In the genomic region with DNA sequence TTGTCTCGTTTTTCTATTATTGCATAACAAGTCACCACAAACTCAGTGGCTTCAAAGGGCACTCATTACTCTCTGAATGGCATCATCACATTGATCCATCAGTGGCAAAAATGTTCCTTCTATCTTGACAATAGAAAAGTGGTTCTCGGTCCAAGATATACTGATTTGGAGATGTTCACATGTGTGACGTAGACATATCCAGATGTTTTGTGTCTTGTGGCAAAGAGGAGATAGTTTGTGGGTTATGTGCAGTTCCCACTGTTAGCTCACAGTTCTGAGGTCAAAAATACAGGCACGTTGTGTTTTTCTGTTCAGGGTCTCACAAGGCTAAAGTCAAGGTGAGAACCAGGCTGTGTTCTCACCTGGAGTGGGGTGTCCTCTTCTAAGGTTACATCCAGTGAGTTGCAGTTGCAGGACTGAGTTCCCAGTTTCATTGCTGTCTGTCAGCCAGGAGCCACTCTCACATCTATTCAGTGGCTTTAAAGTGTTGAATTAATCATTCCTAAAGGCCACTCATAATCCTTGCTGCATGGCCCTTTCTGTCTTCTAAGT, we compare ENCODE assay signal across 23 cellular contexts. TPM values are rescaled to one million over a fixed set of nuclear protein-coding genes. Genes with fewer than 3 reads are reported as not detected.
A peak's percentile ranks its signal among the peaks of the same experiment; 100 is the strongest.
DNase-seq lines count a peak whose midpoint lies in the region; ATAC-seq, FAIRE-seq and TF ChIP-seq lines count a peak whose summit lies in the region.
"Had no signal": no experiment of that assay in that cellular context is flagged by ENCODE, and none has a peak within 500 bp of the region (broad histone marks: within the 10 kb centered on the region; RNA-seq: fewer than 3 reads in every experiment).

No MANE protein-coding gene starts in this region.

- intact Hi-C loops in HepG2 (cut with micrococcal nuclease; ENCODE audit: unreplicated experiment) (no loop called here), right lobe of liver (cut with DNase I) (no loop called here), esophagus muscularis mucosa (cut with DNase I) (no loop called here), vagina (cut with DNase I) (no loop called here)

- DNase-seq in HepG2 (ENCODE audit: low spot score): no peak
- no peak for DNase-seq in right lobe of liver
- DNase-seq in esophagus muscularis mucosa (ENCODE audit: extremely low spot score): peak; percentile 64
- peak; percentile 66 for DNase-seq in fibroblast of villous mesenchyme (ENCODE audit: low read depth)
- DNase-seq in smooth muscle cell (lab: John Stamatoyannopoulos, UW; ENCODE audit: unreplicated experiment): no peak
- no peak for DNase-seq in vagina (ENCODE audit: extremely low spot score in 2 of 2)
- no peak for DNase-seq in NCI-H1417 (lab: John Stamatoyannopoulos, UW)
- DNase-seq: 8988T; ACHN; C1 segment of cervical spinal cord; Calu3; CD4-positive, alpha-beta memory T cell; COR-L47; DMS53; DMS79 treated with DMSO at 0.1 percent for 48 hours; GF-D8; GOT3; H7 had no signal

- in situ Hi-C loops in HepG2 (cut with HindIII; ENCODE audit: extremely low pct_ligation_motif_present, low pct_unique_long_range_greater_than_20kb): no loop called here

- no peak overlapping the region for H2AFZ ChIP-seq in HepG2 (ENCODE audit: low read length)
- no peak overlapping the region for H2AFZ ChIP-seq in smooth muscle cell (ENCODE audit: low read depth)

- H3K27ac ChIP-seq in HepG2 (ENCODE audit: extremely low read length, insufficient read depth, low read length): no peak overlapping the region
- H3K27ac ChIP-seq in right lobe of liver: no peak overlapping the region
- no peak overlapping the region for H3K27ac ChIP-seq in esophagus muscularis mucosa (replicated peaks in 1 of 4)
- H3K27ac ChIP-seq in smooth muscle cell (ENCODE audit: low read depth): peak overlapping the region; percentile 12
- no peak overlapping the region for H3K27ac ChIP-seq in vagina
- H3K27ac ChIP-seq: A549 had no signal

- no peak for FAIRE-seq in HepG2 (lab: Jason Lieb, UNC)
- FAIRE-seq: A549, GM12891, GM18507 had no signal

- H3K9me3 ChIP-seq in HepG2 (ENCODE audit: low read length) (no peaks in the 10 kb centered on the region), right lobe of liver (no peaks in the 10 kb centered on the region), esophagus muscularis mucosa (no peaks in the 10 kb centered on the region), smooth muscle cell (replicated peaks; ENCODE audit: low read depth) (no peaks in the 10 kb centered on the region), vagina (no peaks in the 10 kb centered on the region)
- H3K9me3 ChIP-seq: A549 had no signal

- TF ChIP-seq RAD21 in HepG2 (CRISPR knock-in tag; IDR thresholded peaks at IDR 0.05): no peak

- no peaks in the 10 kb centered on the region for H3K4me1 ChIP-seq in HepG2 (ENCODE audit: insufficient read depth, low read length)
- H3K4me1 ChIP-seq in right lobe of liver: no peaks in the 10 kb centered on the region
- no peaks in the 10 kb centered on the region for H3K4me1 ChIP-seq in esophagus muscularis mucosa
- no peaks in the 10 kb centered on the region for H3K4me1 ChIP-seq in smooth muscle cell (ENCODE audit: low read depth)
- H3K4me1 ChIP-seq in vagina: no peaks in the 10 kb centered on the region
- H3K4me1 ChIP-seq: A549 had no signal

- no peak for TF ChIP-seq POLR2A in HepG2 (IDR thresholded peaks at IDR 0.05; ENCODE audit: insufficient read depth in 1 of 2, low read depth in 2 of 2, low read length in 2 of 2)
- no peak for TF ChIP-seq POLR2A in right lobe of liver (IDR thresholded peaks at IDR 0.05)
- TF ChIP-seq POLR2A in esophagus muscularis mucosa (IDR thresholded peaks at IDR 0.05; ENCODE audit: low read depth): no peak
- TF ChIP-seq POLR2A in vagina (IDR thresholded peaks at IDR 0.05): no peak

- H3K79me2 ChIP-seq in HepG2 (ENCODE audit: insufficient read depth, low read length) (no peaks in the 10 kb centered on the region), smooth muscle cell (ENCODE audit: low read depth) (no peaks in the 10 kb centered on the region)

- no peak for TF ChIP-seq CTCF in HepG2 (CRISPR knock-in tag; IDR thresholded peaks at IDR 0.05)
- TF ChIP-seq CTCF in right lobe of liver (IDR thresholded peaks at IDR 0.05): no peak
- no peak for TF ChIP-seq CTCF in esophagus muscularis mucosa (IDR thresholded peaks at IDR 0.05)
- no peak for TF ChIP-seq CTCF in fibroblast of villous mesenchyme (IDR thresholded peaks at IDR 0.05; ENCODE audit: insufficient read depth, low read depth, low read length)
- no peak for TF ChIP-seq CTCF in smooth muscle cell (IDR thresholded peaks at IDR 0.05; ENCODE audit: borderline replicate concordance, insufficient read depth, poor library complexity, severe bottlenecking)
- no peak for TF ChIP-seq CTCF in vagina (IDR thresholded peaks at IDR 0.05)

- H3K27me3 ChIP-seq in HepG2 (ENCODE audit: control insufficient read depth in 1 of 2, insufficient read depth in 2 of 2, low read length in 2 of 2): no peaks in the 10 kb centered on the region
- no peaks in the 10 kb centered on the region for H3K27me3 ChIP-seq in right lobe of liver
- no peaks in the 10 kb centered on the region for H3K27me3 ChIP-seq in esophagus muscularis mucosa
- H3K27me3 ChIP-seq in smooth muscle cell (ENCODE audit: low read depth): no peaks in the 10 kb centered on the region
- no peaks in the 10 kb centered on the region for H3K27me3 ChIP-seq in vagina

- H3F3A ChIP-seq in smooth muscle cell (ENCODE audit: low read depth): no peaks in the 10 kb centered on the region

- POLR2A ChIA-PET in HepG2 (lab: Yijun Ruan, JAX): no interaction called here

- ATAC-seq in HepG2: no peak
- no peak for ATAC-seq in right lobe of liver
- ATAC-seq in GM21526 (IDR thresholded peaks at IDR 0.05; ENCODE audit: low FRiP score, unreplicated experiment): no peak
- ATAC-seq: A549 had no signal

- no TSS peak for BruUV-seq in HepG2 (replicated peaks; lab: Mats Ljungman, UMichigan)

- H3K9ac ChIP-seq in HepG2 (ENCODE audit: insufficient read depth, low read depth, low read length) (no peak overlapping the region), smooth muscle cell (ENCODE audit: low read depth) (no peak overlapping the region)

- WGBS in HepG2 (ENCODE audit: low lambda C conversion rate): 0% methylated on average over 4 of the region's 4 CpGs
- WGBS in right lobe of liver (ENCODE audit: insufficient coverage, low coverage, low lambda C conversion rate, missing lambda C conversion rate): 54% methylated on average over 3 of the region's 4 CpGs
- 80% methylated on average over 4 of the region's 4 CpGs for WGBS in esophagus muscularis mucosa
- WGBS in smooth muscle cell (ENCODE audit: low lambda C conversion rate): 64% methylated on average over 4 of the region's 4 CpGs

- TF ChIP-seq EP300 in HepG2 (IDR thresholded peaks at IDR 0.05; ENCODE audit: low read depth in 2 of 2, low read length in 2 of 2): no peak
- no peak for TF ChIP-seq EP300 in HepG2 (CRISPR knock-in tag; IDR thresholded peaks at IDR 0.05; ENCODE audit: borderline replicate concordance)
- TF ChIP-seq EP300 in esophagus muscularis mucosa (IDR thresholded peaks at IDR 0.05): no peak

- CTCF ChIA-PET in HepG2 (lab: Yijun Ruan, JAX; ENCODE audit: low intra/inter-chr PET ratio, low total read pairs): no interaction called here

- H3K36me3 ChIP-seq in HepG2 (replicated peaks in 1 of 2; ENCODE audit: control insufficient read depth in 1 of 2, insufficient read depth in 2 of 2, low read length in 2 of 2) (no peaks in the 10 kb centered on the region), right lobe of liver (no peaks in the 10 kb centered on the region), esophagus muscularis mucosa (no peaks in the 10 kb centered on the region), smooth muscle cell (ENCODE audit: low read depth) (no peaks in the 10 kb centered on the region), vagina (no peaks in the 10 kb centered on the region)

- H3K4me2 ChIP-seq in HepG2 (ENCODE audit: low read depth, low read length) (no peak overlapping the region), smooth muscle cell (peak overlapping the region; percentile 45)
- H3K4me2 ChIP-seq: A549 had no signal

- H4K20me1 ChIP-seq in HepG2 (ENCODE audit: insufficient read depth, low read length) (no peaks in the 10 kb centered on the region), smooth muscle cell (ENCODE audit: low read depth) (no peaks in the 10 kb centered on the region)

- H3K4me3 ChIP-seq in HepG2 (replicated peaks in 1 of 3; ENCODE audit: insufficient read depth in 1 of 3, low read depth in 2 of 3, low read length in 3 of 3): no peak overlapping the region
- no peak overlapping the region for H3K4me3 ChIP-seq in right lobe of liver
- H3K4me3 ChIP-seq in esophagus muscularis mucosa: no peak overlapping the region
- H3K4me3 ChIP-seq in fibroblast of villous mesenchyme (ENCODE audit: low read depth, low read length): no peak overlapping the region
- H3K4me3 ChIP-seq in smooth muscle cell: no peak overlapping the region
- no peak overlapping the region for H3K4me3 ChIP-seq in vagina
- H3K4me3 ChIP-seq: A549 had no signal

RNA-seq across cellular contexts. Expression of a gene that starts 55.3 kb away (rescaled TPM):
- total RNA-seq in HepG2 (2016; rRNA removed; fragmentation: Illumina TruSeq; extraction: Trizol): not detected in 2 replicates
- not detected in 2 replicates for total RNA-seq in HepG2 (2016; cell fraction: cytosol; rRNA removed; fragmentation: Illumina TruSeq; extraction: Trizol; ENCODE audit: low read depth)
- total RNA-seq in HepG2 (2016; cell fraction: insoluble cytoplasmic fraction; rRNA removed; fragmentation: Illumina TruSeq; extraction: Trizol): not detected in 2 replicates
- total RNA-seq in HepG2 (2016; cell fraction: membrane; rRNA removed; fragmentation: Illumina TruSeq; extraction: Trizol): not detected in 2 replicates
- not detected in 2 replicates for total RNA-seq in HepG2 (2016; cell fraction: nucleus; rRNA removed; fragmentation: Illumina TruSeq; extraction: Trizol)
- polyA plus RNA-seq in HepG2 (2011; rRNA removed): not detected in 2 replicates
- not detected in 2 replicates for polyA plus RNA-seq in HepG2 (2011; cell fraction: cytosol; rRNA removed)
- polyA plus RNA-seq in HepG2 (2011; cell fraction: nucleus; rRNA removed): not detected in 2 replicates
- polyA plus RNA-seq in HepG2 (2012): not detected in 2 replicates
- not detected in 2 replicates for polyA plus RNA-seq in HepG2 (2016; cell fraction: cytosol; fragmentation: Illumina TruSeq; extraction: Trizol; ENCODE audit: low read depth)
- not detected in 2 replicates for polyA plus RNA-seq in HepG2 (2016; cell fraction: insoluble cytoplasmic fraction; fragmentation: Illumina TruSeq; extraction: Trizol; ENCODE audit: low read depth)
- polyA plus RNA-seq in HepG2 (2016; cell fraction: membrane; fragmentation: Illumina TruSeq; extraction: Trizol; ENCODE audit: low read depth): not detected in 2 replicates
- polyA plus RNA-seq in HepG2 (2016; cell fraction: nucleus; fragmentation: Illumina TruSeq; extraction: Trizol; ENCODE audit: insufficient read depth, low read depth): not detected in 2 replicates
- polyA minus RNA-seq in HepG2 (2011; rRNA and poly(A)+ RNA removed; ENCODE audit: low replicate concordance): 28.1 TPM in 1 of 2 replicates, not detected in the other
- 0.30 and 0.88 TPM in 2 replicates for polyA minus RNA-seq in HepG2 (2011; cell fraction: cytosol; rRNA and poly(A)+ RNA removed)
- polyA minus RNA-seq in HepG2 (2011; cell fraction: nucleus; rRNA and poly(A)+ RNA removed): 0.13 TPM in 1 of 2 replicates, not detected in the other
- total RNA-seq in right lobe of liver: 1 to 10 TPM in 5 of 6 experiments, under 1 TPM in 1; 0.93 to 3.7 (median 2.4) TPM
- 100 to 1,000 TPM in 2 of 4 donors, 10 to 100 TPM in 2; 47.4 to 152 (median 86.5) TPM for total RNA-seq in esophagus muscularis mucosa
- total RNA-seq in fibroblast of villous mesenchyme: 29.3 and 136 TPM in 2 replicates
- 74.8 and 82.6 TPM in 2 replicates for total RNA-seq in smooth muscle cell
- 72.5 and 134 TPM in 2 replicates for polyA plus RNA-seq in smooth muscle cell
- total RNA-seq in vagina: 163 TPM
- total RNA-seq: G401 had no signal

Comparison
In these comparisons a context has a peak if more than half of its experiments do, and no peak if none do; other contexts are left out.
1. DNase-seq: peak in esophagus muscularis mucosa (single experiment) and fibroblast of villous mesenchyme (single experiment); none in HepG2 (single experiment), right lobe of liver (0 of 3), smooth muscle cell (single experiment), vagina (0 of 2) and NCI-H1417 (0 of 3).